ENCODE assay signal across 9 cellular contexts in genomic region chr1:154474802-154475201, GRCh38. TPM values are rescaled to one million over a fixed set of nuclear protein-coding genes. Genes with fewer than 3 reads are reported as not detected.
DNase-seq lines count a peak whose midpoint lies in the region; ATAC-seq lines count a peak whose summit lies in the region.
"Had no signal": no experiment of that assay in that cellular context is flagged by ENCODE, and none has a peak within 500 bp of the region (broad histone marks: within the 10 kb centered on the region; RNA-seq: fewer than 3 reads in every experiment).

No MANE protein-coding gene starts in this region.

- no peak overlapping the region for H3K4me3 ChIP-seq in adipocyte (ENCODE audit: low read length)
- H3K4me3 ChIP-seq: skin epidermis had no signal

- DNase-seq in HPDE6-E6E7 (ENCODE audit: extremely low spot score) = peak; percentile 21
- DNase-seq in adipocyte (ENCODE audit: low read depth) = peak; percentile 67
- DNase-seq in hepatic stellate cell (ENCODE audit: low spot score) = peak; percentile 54
- peak; percentile 93 for DNase-seq in superior temporal gyrus (ENCODE audit: extremely low spot score)
- no peak for DNase-seq in activated naive CD4-positive, alpha-beta T cell treated with anti-CD3 and anti-CD28 coated beads, Interleukin-2, amount 50 U/mL, for 72 hours (ENCODE audit: low spot score in 2 of 2)
- no peak for DNase-seq in stimulated activated effector memory CD8-positive, alpha-beta T cell treated with anti-CD3 and anti-CD28 coated beads, Interleukin-12 subunit alpha, Interleukin-12 subunit beta, amount 100 ng/mL, for 72 hours (ENCODE audit: low spot score in 2 of 2)
- DNase-seq in NK-92 (lab: John Stamatoyannopoulos, UW; ENCODE audit: unreplicated experiment) = no peak

- no peak for ATAC-seq in activated naive CD4-positive, alpha-beta T cell treated with anti-CD3 and anti-CD28 coated beads, Interleukin-2, amount 50 U/mL, for 72 hours
- ATAC-seq in HG02571 (IDR thresholded peaks at IDR 0.05; ENCODE audit: unreplicated experiment) = no peak
- no peak for ATAC-seq in stimulated activated effector memory CD8-positive, alpha-beta T cell treated with anti-CD3 and anti-CD28 coated beads, Interleukin-12 subunit alpha, Interleukin-12 subunit beta, amount 100 ng/mL, for 72 hours

- H3K9me3 Mint-ChIP-seq in activated naive CD4-positive, alpha-beta T cell treated with anti-CD3 and anti-CD28 coated beads, Interleukin-2, amount 50 U/mL, for 72 hours = no peaks in the 10 kb centered on the region
- H3K9me3 Mint-ChIP-seq in stimulated activated effector memory CD8-positive, alpha-beta T cell treated with anti-CD3 and anti-CD28 coated beads, Interleukin-12 subunit alpha, Interleukin-12 subunit beta, amount 100 ng/mL, for 72 hours = no peaks in the 10 kb centered on the region

- no peak overlapping the region for H3K9ac ChIP-seq in adipocyte (ENCODE audit: low read length)

- no peaks in the 10 kb centered on the region for H3K36me3 Mint-ChIP-seq in activated naive CD4-positive, alpha-beta T cell treated with anti-CD3 and anti-CD28 coated beads, Interleukin-2, amount 50 U/mL, for 72 hours
- H3K36me3 Mint-ChIP-seq in stimulated activated effector memory CD8-positive, alpha-beta T cell treated with anti-CD3 and anti-CD28 coated beads, Interleukin-12 subunit alpha, Interleukin-12 subunit beta, amount 100 ng/mL, for 72 hours = no peaks in the 10 kb centered on the region

- H3K27ac Mint-ChIP-seq in activated naive CD4-positive, alpha-beta T cell treated with anti-CD3 and anti-CD28 coated beads, Interleukin-2, amount 50 U/mL, for 72 hours = no peak overlapping the region
- H3K27ac Mint-ChIP-seq in stimulated activated effector memory CD8-positive, alpha-beta T cell treated with anti-CD3 and anti-CD28 coated beads, Interleukin-12 subunit alpha, Interleukin-12 subunit beta, amount 100 ng/mL, for 72 hours = no peak overlapping the region

- H3K27me3 ChIP-seq in adipocyte (replicated peaks; ENCODE audit: control insufficient read depth, insufficient read depth, low read length) = no peaks in the 10 kb centered on the region

- H3K4me3 Mint-ChIP-seq in stimulated activated effector memory CD8-positive, alpha-beta T cell treated with anti-CD3 and anti-CD28 coated beads, Interleukin-12 subunit alpha, Interleukin-12 subunit beta, amount 100 ng/mL, for 72 hours = no peak overlapping the region

- no peaks in the 10 kb centered on the region for H3K9me3 ChIP-seq in adipocyte (ENCODE audit: control insufficient read depth, low read length)

- H3K4me1 ChIP-seq in adipocyte (ENCODE audit: control insufficient read depth, insufficient read depth, low read length) = peaks cover 6% of the 10 kb centered on the region

- no peaks in the 10 kb centered on the region for H3K4me1 Mint-ChIP-seq in stimulated activated effector memory CD8-positive, alpha-beta T cell treated with anti-CD3 and anti-CD28 coated beads, Interleukin-12 subunit alpha, Interleukin-12 subunit beta, amount 100 ng/mL, for 72 hours

- no peaks in the 10 kb centered on the region for H3K36me3 ChIP-seq in adipocyte (ENCODE audit: control insufficient read depth, insufficient read depth, low read length, severe bottlenecking)

RNA-seq across cellular contexts. Expression of gene TDRD10, which starts 27.2 kb away (rescaled TPM):
- total RNA-seq in activated naive CD4-positive, alpha-beta T cell treated with anti-CD3 and anti-CD28 coated beads, Interleukin-2, amount 50 U/mL, for 72 hours = not detected

RNA-seq across cellular contexts. Expression of gene SHE, which starts 27.4 kb away (rescaled TPM):
- not detected for total RNA-seq in activated naive CD4-positive, alpha-beta T cell treated with anti-CD3 and anti-CD28 coated beads, Interleukin-2, amount 50 U/mL, for 72 hours

Comparison
In these comparisons a context has a peak if more than half of its experiments do, and no peak if none do; other contexts are left out.
1. DNase-seq: peak in HPDE6-E6E7 (single experiment), adipocyte (single experiment), hepatic stellate cell (single experiment) and superior temporal gyrus (single experiment); none in activated naive CD4-positive, alpha-beta T cell treated with anti-CD3 and anti-CD28 coated beads, Interleukin-2, amount 50 U/mL, for 72 hours (0 of 2), stimulated activated effector memory CD8-positive, alpha-beta T cell treated with anti-CD3 and anti-CD28 coated beads, Interleukin-12 subunit alpha, Interleukin-12 subunit beta, amount 100 ng/mL, for 72 hours (0 of 2) and NK-92 (single experiment).